31 cellular contexts compared by ENCODE assay signal in the genomic region with DNA sequence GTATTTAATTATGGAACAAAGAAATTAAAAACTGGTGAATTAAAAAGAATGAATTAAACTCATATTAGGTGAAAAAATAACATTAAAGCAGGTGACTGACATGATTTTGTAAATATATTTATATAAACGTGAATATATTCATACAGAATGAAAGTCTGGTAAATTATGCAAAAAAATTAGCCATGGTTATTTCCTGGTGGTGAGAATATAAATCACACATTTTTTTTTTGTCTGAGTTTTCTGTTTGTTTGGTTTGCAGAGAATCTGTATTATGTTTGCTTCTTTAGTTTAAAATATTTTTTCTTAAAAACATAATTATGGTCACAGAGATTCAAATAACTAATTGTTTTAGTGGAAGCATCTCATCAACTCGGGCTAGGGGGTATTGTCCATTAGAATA.
"Had no signal": no experiment of that assay in that cellular context is flagged by ENCODE, and none has a peak within 500 bp of the region (broad histone marks: within the 10 kb centered on the region; RNA-seq: fewer than 3 reads in every experiment).

No MANE protein-coding gene starts in this region.

- H3K4me1 ChIP-seq: Peyer's patch, SJSA1 had no signal

- H3K4me1 Mint-ChIP-seq: activated CD4-positive, alpha-beta T cell treated with anti-CD3 and anti-CD28 coated beads, Interleukin-2, amount 10 ng/mL, durations not matched to agents 24 days and 14 days; activated naive CD4-positive, alpha-beta T cell treated with anti-CD3 and anti-CD28 coated beads, Interleukin-2, amount 50 U/mL, for 24 hours; activated naive CD8-positive, alpha-beta T cell treated with anti-CD3 and anti-CD28 coated beads, Interleukin-2, amount 10 ng/mL, durations not matched to agents 7 days and 5 days; activated T-helper 17 cell treated with anti-CD3 and anti-CD28 coated beads, Interleukin-2, amount 50 U/mL, for 72 hours; central memory CD8-positive, alpha-beta T cell had no signal

- ATAC-seq: activated CD8-positive, alpha-beta T cell treated with anti-CD3 and anti-CD28 coated beads for 36 hours; activated T-cell treated with anti-CD3 and anti-CD28 coated beads, Interleukin-2, amount 50 U/mL, for 72 hours; activated T-helper 17 cell treated with anti-CD3 and anti-CD28 coated beads, Interleukin-2, amount 50 U/mL, for 72 hours had no signal

- H3K36me3 Mint-ChIP-seq: activated naive CD4-positive, alpha-beta T cell treated with anti-CD3 and anti-CD28 coated beads, Interleukin-2, amount 50 U/mL, for 24 hours; activated naive CD8-positive, alpha-beta T cell treated with anti-CD3 and anti-CD28 coated beads, Interleukin-2, amount 10 ng/mL, durations not matched to agents 7 days and 5 days had no signal

- H3K27ac ChIP-seq: cardiac muscle cell, KMS-11, Peyer's patch, SJSA1 had no signal

- H3K27me3 ChIP-seq: ascending aorta, cardiac muscle cell, Peyer's patch, SJSA1 had no signal

- H3K9ac ChIP-seq: KMS-11, SK-N-SH had no signal

- H3K36me3 ChIP-seq: ascending aorta, cardiac muscle cell, Peyer's patch, SJSA1 had no signal

- DNase-seq: activated CD4-positive, alpha-beta T cell treated with anti-CD3 and anti-CD28 coated beads, Interleukin-2, amount 10 ng/mL, durations not matched to agents 24 days and 14 days; activated CD4-positive, alpha-beta T cell treated with anti-CD3 and anti-CD28 coated beads, Interleukin-2, amount 50 U/mL, for 4 hours; activated CD8-positive, alpha-beta T cell treated with anti-CD3 and anti-CD28 coated beads for 36 hours; activated effector memory CD4-positive, alpha-beta T cell treated with anti-CD3 and anti-CD28 coated beads, Interleukin-2, amount 50 U/mL, for 16 hours; activated naive CD4-positive, alpha-beta T cell; activated naive CD8-positive, alpha-beta T cell treated with anti-CD3 and anti-CD28 coated beads, Interleukin-2, amount 10 ng/mL, durations not matched to agents 7 days and 5 days; activated T-cell treated with anti-CD3 and anti-CD28 coated beads, Interleukin-2, amount 50 U/mL, for 1 hour; activated T-cell treated with anti-CD3 and anti-CD28 coated beads, Interleukin-2, amount 50 U/mL, for 72 hours; amygdala; NCI-H1092 treated with DMSO at 0.1 percent for 48 hours; NCI-H187 treated with DMSO at 0.1 percent for 48 hours; NCI-H2081; NCI-H2171 treated with DMSO at 0.1 percent for 48 hours; NCI-H2227 treated with DMSO at 0.1 percent for 48 hours; NCI-H446; NCI-H82; NK-92 treated with Interleukin-12 subunit alpha and Interleukin-12 subunit beta, amount 100 ng/mL, for 24 hours; Peyer's patch; RPMI8226; SHP77 treated with DMSO at 0.1 percent for 48 hours; SK-N-SH had no signal

- H3K4me3 Mint-ChIP-seq: activated CD4-positive, alpha-beta T cell treated with anti-CD3 and anti-CD28 coated beads, Interleukin-2, amount 10 ng/mL, durations not matched to agents 24 days and 14 days; activated CD8-positive, alpha-beta T cell treated with anti-CD3 and anti-CD28 coated beads for 36 hours; activated naive CD4-positive, alpha-beta T cell treated with anti-CD3 and anti-CD28 coated beads, Interleukin-2, amount 50 U/mL, for 24 hours; activated naive CD8-positive, alpha-beta T cell treated with anti-CD3 and anti-CD28 coated beads, Interleukin-2, amount 10 ng/mL, durations not matched to agents 7 days and 5 days; activated T-cell treated with anti-CD3 and anti-CD28 coated beads, Interleukin-2, amount 50 U/mL, for 72 hours; activated T-helper 17 cell treated with anti-CD3 and anti-CD28 coated beads, Interleukin-2, amount 50 U/mL, for 72 hours; central memory CD8-positive, alpha-beta T cell; T-helper 1 cell treated with Interleukin-12 subunit alpha and Interleukin-12 subunit beta and Interleukin-4 antibody, amounts not matched to agents 30 μg/mL and 1 μg/mL, for 36 hours; T-helper 2 cell treated with Interferon-gamma antibody and Interleukin-4, amounts not matched to agents 5 μg/mL and 100 μg/mL, for 36 hours had no signal

- H3K9me3 Mint-ChIP-seq: activated CD4-positive, alpha-beta T cell treated with anti-CD3 and anti-CD28 coated beads, Interleukin-2, amount 10 ng/mL, durations not matched to agents 24 days and 14 days; activated CD8-positive, alpha-beta T cell treated with anti-CD3 and anti-CD28 coated beads for 36 hours; activated naive CD4-positive, alpha-beta T cell treated with anti-CD3 and anti-CD28 coated beads, Interleukin-2, amount 50 U/mL, for 24 hours; activated naive CD8-positive, alpha-beta T cell treated with anti-CD3 and anti-CD28 coated beads, Interleukin-2, amount 10 ng/mL, durations not matched to agents 7 days and 5 days; activated T-cell treated with anti-CD3 and anti-CD28 coated beads, Interleukin-2, amount 50 U/mL, for 72 hours; activated T-helper 17 cell treated with anti-CD3 and anti-CD28 coated beads, Interleukin-2, amount 50 U/mL, for 72 hours; central memory CD8-positive, alpha-beta T cell; T-helper 1 cell treated with Interleukin-12 subunit alpha and Interleukin-12 subunit beta and Interleukin-4 antibody, amounts not matched to agents 30 μg/mL and 1 μg/mL, for 36 hours; T-helper 2 cell treated with Interferon-gamma antibody and Interleukin-4, amounts not matched to agents 5 μg/mL and 100 μg/mL, for 36 hours had no signal

- H3K27ac Mint-ChIP-seq: activated CD4-positive, alpha-beta T cell treated with anti-CD3 and anti-CD28 coated beads, Interleukin-2, amount 10 ng/mL, durations not matched to agents 24 days and 14 days; activated CD8-positive, alpha-beta T cell treated with anti-CD3 and anti-CD28 coated beads for 36 hours; activated naive CD4-positive, alpha-beta T cell treated with anti-CD3 and anti-CD28 coated beads, Interleukin-2, amount 50 U/mL, for 24 hours; activated naive CD8-positive, alpha-beta T cell treated with anti-CD3 and anti-CD28 coated beads, Interleukin-2, amount 10 ng/mL, durations not matched to agents 7 days and 5 days; activated T-cell treated with anti-CD3 and anti-CD28 coated beads, Interleukin-2, amount 50 U/mL, for 72 hours; activated T-helper 17 cell treated with anti-CD3 and anti-CD28 coated beads, Interleukin-2, amount 50 U/mL, for 72 hours; T-helper 1 cell treated with Interleukin-12 subunit alpha and Interleukin-12 subunit beta and Interleukin-4 antibody, amounts not matched to agents 30 μg/mL and 1 μg/mL, for 36 hours; T-helper 2 cell treated with Interferon-gamma antibody and Interleukin-4, amounts not matched to agents 5 μg/mL and 100 μg/mL, for 36 hours had no signal

- H3K27me3 Mint-ChIP-seq: activated CD8-positive, alpha-beta T cell treated with anti-CD3 and anti-CD28 coated beads for 36 hours; activated T-helper 17 cell treated with anti-CD3 and anti-CD28 coated beads, Interleukin-2, amount 50 U/mL, for 72 hours had no signal

- H3K9me3 ChIP-seq: ascending aorta, Peyer's patch, SJSA1, SK-N-SH had no signal

- FAIRE-seq: TTC549 had no signal

- H3K4me3 ChIP-seq: ascending aorta, cardiac muscle cell, Peyer's patch, SJSA1 had no signal
